Comparison of ENCODE assay signal across 1 cellular context in the genomic region with DNA sequence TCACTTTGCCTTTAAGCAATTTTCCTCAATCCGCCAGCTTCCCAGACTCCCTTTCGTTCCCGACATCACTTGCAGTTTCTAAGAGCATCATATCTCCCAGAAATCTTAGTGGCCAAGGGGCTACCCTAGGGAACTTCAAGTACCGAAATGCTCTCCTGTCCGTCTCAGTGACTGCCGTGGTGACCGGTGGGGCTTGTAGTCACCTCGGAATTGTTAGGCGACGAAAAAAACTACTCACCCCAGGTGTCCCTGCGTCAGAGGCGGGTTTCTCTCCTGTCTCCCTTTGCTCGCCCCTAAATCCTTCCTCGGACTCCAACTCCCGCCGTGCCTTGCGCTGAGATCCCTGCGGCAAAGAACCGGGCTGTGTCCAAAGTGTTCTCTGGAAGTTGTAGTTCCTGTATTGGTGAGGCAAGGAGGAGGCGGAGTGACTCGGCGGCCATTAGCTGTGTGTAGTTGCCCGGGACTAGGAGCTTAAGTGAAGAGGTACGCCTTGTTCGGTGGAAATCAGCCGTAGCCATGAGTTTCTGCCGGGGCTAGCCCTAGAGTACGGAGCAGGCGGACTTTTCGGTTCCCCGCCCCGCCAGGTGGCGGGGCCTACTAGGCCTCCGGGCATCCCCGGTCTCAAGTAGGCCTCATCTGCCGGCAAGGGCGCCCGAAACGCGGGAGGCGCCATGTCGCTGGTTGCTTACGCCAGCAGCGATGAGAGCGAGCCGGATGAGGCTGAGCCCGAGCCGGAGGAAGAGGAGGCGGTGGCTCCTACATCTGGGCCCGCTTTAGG.
TF ChIP-seq lines count a peak whose summit lies in the region.

A gene with protein sequence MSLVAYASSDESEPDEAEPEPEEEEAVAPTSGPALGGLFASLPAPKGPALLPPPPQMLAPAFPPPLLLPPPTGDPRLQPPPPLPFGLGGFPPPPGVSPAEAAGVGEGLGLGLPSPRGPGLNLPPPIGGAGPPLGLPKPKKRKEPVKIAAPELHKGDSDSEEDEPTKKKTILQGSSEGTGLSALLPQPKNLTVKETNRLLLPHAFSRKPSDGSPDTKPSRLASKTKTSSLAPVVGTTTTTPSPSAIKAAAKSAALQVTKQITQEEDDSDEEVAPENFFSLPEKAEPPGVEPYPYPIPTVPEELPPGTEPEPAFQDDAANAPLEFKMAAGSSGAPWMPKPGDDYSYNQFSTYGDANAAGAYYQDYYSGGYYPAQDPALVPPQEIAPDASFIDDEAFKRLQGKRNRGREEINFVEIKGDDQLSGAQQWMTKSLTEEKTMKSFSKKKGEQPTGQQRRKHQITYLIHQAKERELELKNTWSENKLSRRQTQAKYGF (plus strand): TSS at position 435 of the 778 bp plus-strand sequence. CDS start 237 bp downstream, at position 672.

TF ChIP-seq in GM23338, 12 proteins besides CTCF, POLR2A, EP300 and RAD21 (continued from another document):
- TF ChIP-seq, protein P1, sequence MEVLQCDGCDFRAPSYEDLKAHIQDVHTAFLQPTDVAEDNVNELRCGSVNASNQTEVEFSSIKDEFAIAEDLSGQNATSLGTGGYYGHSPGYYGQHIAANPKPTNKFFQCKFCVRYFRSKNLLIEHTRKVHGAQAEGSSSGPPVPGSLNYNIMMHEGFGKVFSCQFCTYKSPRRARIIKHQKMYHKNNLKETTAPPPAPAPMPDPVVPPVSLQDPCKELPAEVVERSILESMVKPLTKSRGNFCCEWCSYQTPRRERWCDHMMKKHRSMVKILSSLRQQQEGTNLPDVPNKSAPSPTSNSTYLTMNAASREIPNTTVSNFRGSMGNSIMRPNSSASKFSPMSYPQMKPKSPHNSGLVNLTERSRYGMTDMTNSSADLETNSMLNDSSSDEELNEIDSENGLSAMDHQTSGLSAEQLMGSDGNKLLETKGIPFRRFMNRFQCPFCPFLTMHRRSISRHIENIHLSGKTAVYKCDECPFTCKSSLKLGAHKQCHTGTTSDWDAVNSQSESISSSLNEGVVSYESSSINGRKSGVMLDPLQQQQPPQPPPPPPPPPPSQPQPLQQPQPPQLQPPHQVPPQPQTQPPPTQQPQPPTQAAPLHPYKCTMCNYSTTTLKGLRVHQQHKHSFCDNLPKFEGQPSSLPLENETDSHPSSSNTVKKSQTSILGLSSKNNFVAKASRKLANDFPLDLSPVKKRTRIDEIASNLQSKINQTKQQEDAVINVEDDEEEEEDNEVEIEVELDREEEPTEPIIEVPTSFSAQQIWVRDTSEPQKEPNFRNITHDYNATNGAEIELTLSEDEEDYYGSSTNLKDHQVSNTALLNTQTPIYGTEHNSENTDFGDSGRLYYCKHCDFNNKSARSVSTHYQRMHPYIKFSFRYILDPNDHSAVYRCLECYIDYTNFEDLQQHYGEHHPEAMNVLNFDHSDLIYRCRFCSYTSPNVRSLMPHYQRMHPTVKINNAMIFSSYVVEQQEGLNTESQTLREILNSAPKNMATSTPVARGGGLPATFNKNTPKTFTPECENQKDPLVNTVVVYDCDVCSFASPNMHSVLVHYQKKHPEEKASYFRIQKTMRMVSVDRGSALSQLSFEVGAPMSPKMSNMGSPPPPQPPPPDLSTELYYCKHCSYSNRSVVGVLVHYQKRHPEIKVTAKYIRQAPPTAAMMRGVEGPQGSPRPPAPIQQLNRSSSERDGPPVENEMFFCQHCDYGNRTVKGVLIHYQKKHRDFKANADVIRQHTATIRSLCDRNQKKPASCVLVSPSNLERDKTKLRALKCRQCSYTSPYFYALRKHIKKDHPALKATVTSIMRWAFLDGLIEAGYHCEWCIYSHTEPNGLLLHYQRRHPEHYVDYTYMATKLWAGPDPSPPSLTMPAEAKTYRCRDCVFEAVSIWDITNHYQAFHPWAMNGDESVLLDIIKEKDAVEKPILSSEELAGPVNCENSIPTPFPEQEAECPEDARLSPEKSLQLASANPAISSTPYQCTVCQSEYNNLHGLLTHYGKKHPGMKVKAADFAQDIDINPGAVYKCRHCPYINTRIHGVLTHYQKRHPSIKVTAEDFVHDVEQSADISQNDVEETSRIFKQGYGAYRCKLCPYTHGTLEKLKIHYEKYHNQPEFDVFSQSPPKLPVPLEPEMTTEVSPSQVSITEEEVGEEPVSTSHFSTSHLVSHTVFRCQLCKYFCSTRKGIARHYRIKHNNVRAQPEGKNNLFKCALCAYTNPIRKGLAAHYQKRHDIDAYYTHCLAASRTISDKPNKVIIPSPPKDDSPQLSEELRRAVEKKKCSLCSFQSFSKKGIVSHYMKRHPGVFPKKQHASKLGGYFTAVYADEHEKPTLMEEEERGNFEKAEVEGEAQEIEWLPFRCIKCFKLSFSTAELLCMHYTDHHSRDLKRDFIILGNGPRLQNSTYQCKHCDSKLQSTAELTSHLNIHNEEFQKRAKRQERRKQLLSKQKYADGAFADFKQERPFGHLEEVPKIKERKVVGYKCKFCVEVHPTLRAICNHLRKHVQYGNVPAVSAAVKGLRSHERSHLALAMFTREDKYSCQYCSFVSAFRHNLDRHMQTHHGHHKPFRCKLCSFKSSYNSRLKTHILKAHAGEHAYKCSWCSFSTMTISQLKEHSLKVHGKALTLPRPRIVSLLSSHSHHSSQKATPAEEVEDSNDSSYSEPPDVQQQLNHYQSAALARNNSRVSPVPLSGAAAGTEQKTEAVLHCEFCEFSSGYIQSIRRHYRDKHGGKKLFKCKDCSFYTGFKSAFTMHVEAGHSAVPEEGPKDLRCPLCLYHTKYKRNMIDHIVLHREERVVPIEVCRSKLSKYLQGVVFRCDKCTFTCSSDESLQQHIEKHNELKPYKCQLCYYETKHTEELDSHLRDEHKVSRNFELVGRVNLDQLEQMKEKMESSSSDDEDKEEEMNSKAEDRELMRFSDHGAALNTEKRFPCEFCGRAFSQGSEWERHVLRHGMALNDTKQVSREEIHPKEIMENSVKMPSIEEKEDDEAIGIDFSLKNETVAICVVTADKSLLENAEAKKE (CRISPR knock-in tag; IDR thresholded peaks at IDR 0.05), result no peak
